ENCODE assay signal across 9 cellular contexts in genomic region chr16:89326721-89327120, GRCh38.
A peak's percentile ranks its signal among the peaks of the same experiment; 100 is the strongest.
DNase-seq lines count a peak whose midpoint lies in the region; ATAC-seq and TF ChIP-seq lines count a peak whose summit lies in the region.
"Had no signal": no experiment of that assay in that cellular context is flagged by ENCODE, and none has a peak within 500 bp of the region (broad histone marks: within the 10 kb centered on the region; RNA-seq: fewer than 3 reads in every experiment).

No MANE protein-coding gene starts in this region.

- intact Hi-C loops in uterus (cut with DNase I; ENCODE audit: low total_unique reads) = loop anchor here (10.0 kb wide), 1 partner anchor 178 kb away; the partner anchor contains the start of gene SPG7

- H2AK5ac ChIP-seq in mesenchymal stem cell (ENCODE audit: low read length, severe bottlenecking) = peak overlapping the region; percentile 52

- no peak for TF ChIP-seq POLR2A in uterus (IDR thresholded peaks at IDR 0.05)

- TF ChIP-seq CTCF in brain (conservative IDR thresholded peaks at IDR 0.05) = no peak
- no peak for TF ChIP-seq CTCF in uterus (IDR thresholded peaks at IDR 0.05)

- H3K4me3 ChIP-seq in mesenchymal stem cell (ENCODE audit: insufficient read depth in 1 of 2, low read depth in 1 of 2, low read length in 2 of 2) (no peak overlapping the region), uterus (no peak overlapping the region)

- DNase-seq in activated naive CD8-positive, alpha-beta T cell treated with anti-CD3 and anti-CD28 coated beads for 36 hours = no peak
- DNase-seq in mesenchymal stem cell = no peak
- no peak for DNase-seq in uterus
- DNase-seq in NOMO-1 (lab: John Stamatoyannopoulos, UW; ENCODE audit: unreplicated experiment in 2 of 2) = no peak
- DNase-seq in NCI-H748 treated with DMSO at 0.1 percent for 48 hours (lab: John Stamatoyannopoulos, UW) = no peak
- DNase-seq: activated T-cell treated with anti-CD3 and anti-CD28 coated beads for 4 hours had no signal

- WGBS in mesenchymal stem cell = 88% methylated on average over 7 of the region's 7 CpGs

- H3K36me3 ChIP-seq in mesenchymal stem cell (ENCODE audit: control insufficient read depth in 1 of 2, insufficient read depth in 2 of 2, low read depth in 1 of 2, low read length in 2 of 2) (peaks cover 9 to 11% of the 10 kb centered on the region in 2 experiments), uterus (no peaks in the 10 kb centered on the region)

- peak overlapping the region; percentile 48 for H4K91ac ChIP-seq in mesenchymal stem cell (ENCODE audit: low read length)

- peaks cover 87% of the 10 kb centered on the region for H3K4me1 Mint-ChIP-seq in activated naive CD8-positive, alpha-beta T cell (ENCODE audit: low read depth)
- H3K4me1 Mint-ChIP-seq in activated naive CD8-positive, alpha-beta T cell treated with anti-CD3 and anti-CD28 coated beads for 36 hours = peaks cover 86% of the 10 kb centered on the region
- peaks cover 70% of the 10 kb centered on the region for H3K4me1 Mint-ChIP-seq in brain

- H4K8ac ChIP-seq in mesenchymal stem cell (ENCODE audit: low read length) = peak overlapping the region; percentile 59

- H3K4ac ChIP-seq in mesenchymal stem cell (ENCODE audit: low read depth in 1 of 2, low read length in 2 of 2) = peak overlapping the region; percentile 22 to 46

- H3K36me3 Mint-ChIP-seq in activated naive CD8-positive, alpha-beta T cell = peaks cover 3% of the 10 kb centered on the region
- peaks cover 28% of the 10 kb centered on the region for H3K36me3 Mint-ChIP-seq in activated naive CD8-positive, alpha-beta T cell treated with anti-CD3 and anti-CD28 coated beads for 36 hours
- H3K36me3 Mint-ChIP-seq in brain = peaks cover 12% of the 10 kb centered on the region

- H3K18ac ChIP-seq in mesenchymal stem cell (ENCODE audit: low read depth in 1 of 2, low read length in 2 of 2) = peak overlapping the region; percentile 40 to 67

- peak overlapping the region; percentile 14 to 33 for H2BK12ac ChIP-seq in mesenchymal stem cell (ENCODE audit: low read length in 2 of 2)

- H2BK5ac ChIP-seq in mesenchymal stem cell (ENCODE audit: low read depth, low read length, poor library complexity, severe bottlenecking) = no peak overlapping the region

- H3K9me3 Mint-ChIP-seq in activated naive CD8-positive, alpha-beta T cell (ENCODE audit: low read depth) = no peaks in the 10 kb centered on the region
- no peaks in the 10 kb centered on the region for H3K9me3 Mint-ChIP-seq in activated naive CD8-positive, alpha-beta T cell treated with anti-CD3 and anti-CD28 coated beads for 36 hours
- peaks cover 0 to 2% (median 0%) of the 10 kb centered on the region in 5 experiments for H3K9me3 Mint-ChIP-seq in brain

- no peak overlapping the region for H3K23ac ChIP-seq in mesenchymal stem cell (ENCODE audit: low read length in 2 of 2)

- ATAC-seq in activated CD4-positive, CD25-positive, alpha-beta regulatory T cell treated with anti-CD3 and anti-CD28 coated beads, Interleukin-2, amount 50 U/mL, for 24 hours = no peak

- H2BK120ac ChIP-seq in mesenchymal stem cell (ENCODE audit: low read depth, low read length) = peak overlapping the region; percentile 29

- no peak overlapping the region for H3K4me2 ChIP-seq in mesenchymal stem cell (ENCODE audit: low read length, poor library complexity, severe bottlenecking)

- no peak overlapping the region for H2AFZ ChIP-seq in mesenchymal stem cell (ENCODE audit: low read depth, low read length)

- H3K27ac Mint-ChIP-seq in activated naive CD8-positive, alpha-beta T cell = peak overlapping the region; percentile 81
- H3K27ac Mint-ChIP-seq in activated naive CD8-positive, alpha-beta T cell treated with anti-CD3 and anti-CD28 coated beads for 36 hours = no peak overlapping the region
- peak overlapping the region; percentile 8 to 95 (median 78) for H3K27ac Mint-ChIP-seq in brain

- H3K27me3 ChIP-seq in mesenchymal stem cell (ENCODE audit: control insufficient read depth in 1 of 2, insufficient read depth in 1 of 2, low read length in 2 of 2) (no peaks in the 10 kb centered on the region), uterus (no peaks in the 10 kb centered on the region)

- peaks cover 59% of the 10 kb centered on the region for H3K4me1 ChIP-seq in mesenchymal stem cell (ENCODE audit: control insufficient read depth, insufficient read depth, low read depth, low read length)
- peaks cover 8 to 18% of the 10 kb centered on the region in 2 donors for H3K4me1 ChIP-seq in uterus

- peak overlapping the region; percentile 80 for H3K9ac ChIP-seq in mesenchymal stem cell (ENCODE audit: low read length)

- H2BK15ac ChIP-seq in mesenchymal stem cell (ENCODE audit: low read depth, poor library complexity, severe bottlenecking) = no peak overlapping the region

- H3K27me3 Mint-ChIP-seq in activated naive CD8-positive, alpha-beta T cell = no peaks in the 10 kb centered on the region
- no peaks in the 10 kb centered on the region for H3K27me3 Mint-ChIP-seq in activated naive CD8-positive, alpha-beta T cell treated with anti-CD3 and anti-CD28 coated beads for 36 hours
- no peaks in the 10 kb centered on the region for H3K27me3 Mint-ChIP-seq in brain

- H3K27ac ChIP-seq in mesenchymal stem cell (ENCODE audit: low read length, poor library complexity, severe bottlenecking) (no peak overlapping the region), uterus (peak overlapping the region; percentile 58)

- H3K9me3 ChIP-seq in mesenchymal stem cell (ENCODE audit: control insufficient read depth, low read length) = no peaks in the 10 kb centered on the region
- no peaks in the 10 kb centered on the region for H3K9me3 ChIP-seq in uterus

- H3K14ac ChIP-seq in mesenchymal stem cell (ENCODE audit: low read length in 2 of 2) = peak overlapping the region in 1 of 2 experiments; percentile 50

- no peak overlapping the region for H3K4me3 Mint-ChIP-seq in activated naive CD8-positive, alpha-beta T cell
- H3K4me3 Mint-ChIP-seq in activated naive CD8-positive, alpha-beta T cell treated with anti-CD3 and anti-CD28 coated beads for 36 hours = no peak overlapping the region
- no peak overlapping the region for H3K4me3 Mint-ChIP-seq in brain

- peaks cover 5% of the 10 kb centered on the region for H3K79me1 ChIP-seq in mesenchymal stem cell (replicated peaks; ENCODE audit: low read length, poor library complexity, severe bottlenecking)
